Comparison of ENCODE assay signal across 12 cellular contexts in genomic region chr7:139646566-139646965, GRCh38.
DNase-seq lines count a peak whose midpoint lies in the region; ATAC-seq and TF ChIP-seq lines count a peak whose summit lies in the region.
"Had no signal": no experiment of that assay in that cellular context is flagged by ENCODE, and none has a peak within 500 bp of the region (broad histone marks: within the 10 kb centered on the region; RNA-seq: fewer than 3 reads in every experiment).

No MANE protein-coding gene starts in this region.

- peaks cover 17% of the 10 kb centered on the region for H3K4me1 ChIP-seq in IMR-90 (ENCODE audit: control insufficient read depth, insufficient read depth, low read length)
- H3K4me1 ChIP-seq: uterus had no signal

- TF ChIP-seq CTCF in IMR-90 (conservative IDR thresholded peaks at IDR 0.05; ENCODE audit: low read depth, low read length) (no peak), brain microvascular endothelial cell (IDR thresholded peaks at IDR 0.05; ENCODE audit: low read depth, low read length, missing control alignments) (no peak)

- peak overlapping the region; percentile 86 for H3K27ac Mint-ChIP-seq in stimulated activated memory B cell treated with anti-CD40 and anti-IgM and Interleukin-4, amounts not matched to agents 10 μg/mL and 1 μg/mL and 100 μg/mL, for 72 hours
- H3K27ac Mint-ChIP-seq: activated naive CD8-positive, alpha-beta T cell treated with anti-CD3 and anti-CD28 coated beads, Interleukin-2, amount 10 ng/mL, durations not matched to agents 7 days and 5 days had no signal

- H3K23ac ChIP-seq in IMR-90 (ENCODE audit: low read depth, low read length) = 0 out of 2 replicates have a peak overlapping the region, but pooled peaks have one; percentile 12

- H3K56ac ChIP-seq in IMR-90 (ENCODE audit: extremely low read depth, insufficient read depth, low read length) = no peak overlapping the region

- no peak overlapping the region for H3K4me3 Mint-ChIP-seq in stimulated activated memory B cell treated with anti-CD40 and anti-IgM and Interleukin-4, amounts not matched to agents 10 μg/mL and 1 μg/mL and 100 μg/mL, for 72 hours
- H3K4me3 Mint-ChIP-seq: activated naive CD8-positive, alpha-beta T cell treated with anti-CD3 and anti-CD28 coated beads, Interleukin-2, amount 10 ng/mL, durations not matched to agents 7 days and 5 days had no signal

- H2AFZ ChIP-seq in IMR-90 (replicated peaks; ENCODE audit: low read length, poor library complexity) = no peak overlapping the region

- peaks cover 27% of the 10 kb centered on the region for H3K36me3 Mint-ChIP-seq in stimulated activated memory B cell treated with anti-CD40 and anti-IgM and Interleukin-4, amounts not matched to agents 10 μg/mL and 1 μg/mL and 100 μg/mL, for 72 hours
- H3K36me3 Mint-ChIP-seq: activated naive CD8-positive, alpha-beta T cell treated with anti-CD3 and anti-CD28 coated beads, Interleukin-2, amount 10 ng/mL, durations not matched to agents 7 days and 5 days had no signal

- H2BK15ac ChIP-seq in IMR-90 (ENCODE audit: low read depth, low read length) = peak overlapping the region; percentile 19; the same call in 1 of the 3 replicates

- no peak for TF ChIP-seq POLR2A in IMR-90 (IDR thresholded peaks at IDR 0.05; ENCODE audit: low read depth, low read length)

- no peak overlapping the region for H3K4me2 ChIP-seq in IMR-90 (ENCODE audit: low read depth, low read length)

- POLR2A ChIA-PET in IMR-90 (lab: Charles Lee; ENCODE audit: unreplicated experiment) = interaction anchor here (1.0 kb wide), 1 partner anchor 34 kb away, joined by 3 read pairs; no protein-coding TSS in a partner anchor

- peak overlapping the region; percentile 37 for H4K91ac ChIP-seq in IMR-90 (ENCODE audit: insufficient read depth, low read depth, low read length)

- H2AK5ac ChIP-seq in IMR-90 (ENCODE audit: low read depth, low read length) = peak overlapping the region; percentile 72

- peak overlapping the region; percentile 73; the same call in 1 of the 2 replicates for H3K14ac ChIP-seq in IMR-90 (replicated peaks; ENCODE audit: low read depth, low read length)

- H4K8ac ChIP-seq in IMR-90 (ENCODE audit: low read depth in 2 of 2, low read length in 2 of 2) = peak overlapping the region in 1 of 2 experiments; percentile 22; a peak in 2 of 4 replicates

- peak overlapping the region; percentile 15 for H2BK5ac ChIP-seq in IMR-90 (ENCODE audit: low read depth, low read length, poor library complexity, severe bottlenecking)

- BruUV-seq in IMR-90 (replicated peaks; lab: Mats Ljungman, UMichigan) = no TSS peak

- intact Hi-C loops in IMR-90 (cut with micrococcal nuclease) = loop anchor here (1.0 kb wide), 2 partner anchors 130 to 356 kb away; no protein-coding TSS in a partner anchor

- H2AK9ac ChIP-seq in IMR-90 (replicated peaks; ENCODE audit: low read depth, low read length, poor library complexity) = peak overlapping the region; percentile 35

- H3K79me1 ChIP-seq in IMR-90 (ENCODE audit: low read depth in 1 of 2, low read length in 2 of 2) = peaks cover 51 to 93% of the 10 kb centered on the region in 2 experiments

- ATAC-seq in IMR-90 (ENCODE audit: low read depth) (no peak), GM18517 (IDR thresholded peaks at IDR 0.05; ENCODE audit: unreplicated experiment) (no peak)
- ATAC-seq in stimulated activated memory B cell treated with anti-CD40 and anti-IgM and Interleukin-4, amounts not matched to agents 10 μg/mL and 1 μg/mL and 100 μg/mL, for 72 hours = no peak

- no peaks in the 10 kb centered on the region for H3K9me3 ChIP-seq in IMR-90 (ENCODE audit: control insufficient read depth, insufficient read depth, low read length)
- H3K9me3 ChIP-seq: colonic mucosa, pancreas, uterus had no signal

- H2BK20ac ChIP-seq in IMR-90 (ENCODE audit: low read depth, low read length) = peak overlapping the region; percentile 64; the same call in 1 of the 2 replicates

- H3K27me3 Mint-ChIP-seq in stimulated activated memory B cell treated with anti-CD40 and anti-IgM and Interleukin-4, amounts not matched to agents 10 μg/mL and 1 μg/mL and 100 μg/mL, for 72 hours = no peaks in the 10 kb centered on the region
- H3K27me3 Mint-ChIP-seq: activated naive CD8-positive, alpha-beta T cell treated with anti-CD3 and anti-CD28 coated beads, Interleukin-2, amount 10 ng/mL, durations not matched to agents 7 days and 5 days had no signal

- WGBS in IMR-90 (ENCODE audit: extremely low coverage in 2 of 2, insufficient read length in 1 of 2), 2 experiments = 100% methylated on average over 1 of the region's 4 CpGs; no CpG with 5 or more reads in 1 of the 2 experiments

- peaks cover 76% of the 10 kb centered on the region for H4K20me1 ChIP-seq in IMR-90 (ENCODE audit: insufficient read depth, low read length)

- dilution Hi-C loops in IMR-90 (cut with HindIII; ENCODE audit: low sequenced_read_pairs, unreplicated experiment) = no loop called here

- peak overlapping the region; percentile 57; the same call in 1 of the 2 replicates for H2BK120ac ChIP-seq in IMR-90 (ENCODE audit: low read depth, low read length)

- H3K18ac ChIP-seq in IMR-90 (ENCODE audit: low read depth, low read length) = 0 out of 2 replicates have a peak overlapping the region, but pooled peaks have one; percentile 5

- H3K36me3 ChIP-seq in IMR-90 (ENCODE audit: control insufficient read depth, insufficient read depth, low read length) = peaks cover 43% of the 10 kb centered on the region
- H3K36me3 ChIP-seq in brain microvascular endothelial cell (replicated peaks) = peaks cover 6% of the 10 kb centered on the region
- H3K36me3 ChIP-seq: colonic mucosa, pancreas, uterus had no signal

- H4K5ac ChIP-seq in IMR-90 (ENCODE audit: low read depth, low read length) = no peak overlapping the region

- peak overlapping the region; percentile 82 for H3K4ac ChIP-seq in IMR-90 (ENCODE audit: low read depth, low read length)

- peaks cover 26% of the 10 kb centered on the region for H3K9me1 ChIP-seq in IMR-90 (ENCODE audit: insufficient read depth, low read length)

- H3K4me3 ChIP-seq in IMR-90 (ENCODE audit: insufficient read depth, low read depth, low read length) (no peak overlapping the region), brain microvascular endothelial cell (ENCODE audit: low read depth, low read length) (no peak overlapping the region)
- H3K4me3 ChIP-seq: colonic mucosa, pancreas, uterus had no signal

- H3K4me1 Mint-ChIP-seq in stimulated activated memory B cell treated with anti-CD40 and anti-IgM and Interleukin-4, amounts not matched to agents 10 μg/mL and 1 μg/mL and 100 μg/mL, for 72 hours = peaks cover 60% of the 10 kb centered on the region

- no peak overlapping the region for H3K9ac ChIP-seq in IMR-90 (ENCODE audit: low read depth, low read length)

- no peak overlapping the region; the same call in 1 of the 2 replicates for H3K27ac ChIP-seq in IMR-90 (ENCODE audit: insufficient read depth, low read length)
- peak overlapping the region; percentile 52 for H3K27ac ChIP-seq in brain microvascular endothelial cell
- H3K27ac ChIP-seq: colonic mucosa, pancreas, WERI-Rb-1 had no signal

- no peak for TF ChIP-seq RAD21 in IMR-90 (IDR thresholded peaks at IDR 0.05; ENCODE audit: low read length)

- in situ Hi-C loops in IMR-90 (cut with MboI; ENCODE audit: low sequenced_read_pairs) = loop anchor here (10.0 kb wide), 2 partner anchors 128 to 358 kb away; partner anchors contain the start of gene HIPK2
- in situ Hi-C loops in brain microvascular endothelial cell (cut with HindIII; ENCODE audit: low pct_ligation_motif_present, low sequenced_read_pairs) = no loop called here

- no peaks in the 10 kb centered on the region for H3K27me3 ChIP-seq in IMR-90 (ENCODE audit: control insufficient read depth, insufficient read depth, low read length)
- H3K27me3 ChIP-seq in brain microvascular endothelial cell (replicated peaks) = no peaks in the 10 kb centered on the region
- H3K27me3 ChIP-seq: colonic mucosa, pancreas, uterus had no signal

- H3K9me3 Mint-ChIP-seq in stimulated activated memory B cell treated with anti-CD40 and anti-IgM and Interleukin-4, amounts not matched to agents 10 μg/mL and 1 μg/mL and 100 μg/mL, for 72 hours = no peaks in the 10 kb centered on the region
- H3K9me3 Mint-ChIP-seq: activated naive CD8-positive, alpha-beta T cell treated with anti-CD3 and anti-CD28 coated beads, Interleukin-2, amount 10 ng/mL, durations not matched to agents 7 days and 5 days had no signal

- CTCF ChIA-PET in IMR-90 (lab: Yijun Ruan, JAX) = interaction anchor here (0.6 to 2.5 kb wide), 7 partner anchors 24 to 359 kb away, joined by 3 to 17 read pairs (median 3); no protein-coding TSS in a partner anchor

- DNase-seq in IMR-90 (no peak), brain microvascular endothelial cell (no peak), medulla oblongata (ENCODE audit: extremely low spot score) (peak; percentile 86), DMS153 (lab: John Stamatoyannopoulos, UW) (no peak), GF-D8 (lab: John Stamatoyannopoulos, UW) (no peak)

TF ChIP-seq in IMR-90, 13 proteins besides CTCF, POLR2A, EP300 and RAD21 (continues in another document):
- TF ChIP-seq RFX5 (IDR thresholded peaks at IDR 0.05; ENCODE audit: low read depth, low read length) (no peak), BHLHE40 (IDR thresholded peaks at IDR 0.05; ENCODE audit: low read depth, low read length) (no peak), RCOR1 (IDR thresholded peaks at IDR 0.05; ENCODE audit: insufficient replicate concordance, low read length) (no peak), ELK1 (IDR thresholded peaks at IDR 0.05; ENCODE audit: borderline replicate concordance, low read depth, low read length) (no peak), MXI1 (IDR thresholded peaks at IDR 0.05; ENCODE audit: borderline replicate concordance, low read depth, low read length) (no peak), CHD1 (IDR thresholded peaks at IDR 0.05; ENCODE audit: low read depth, low read length) (no peak), CEBPB (IDR thresholded peaks at IDR 0.05; ENCODE audit: low read depth, low read length) (no peak), MAZ (IDR thresholded peaks at IDR 0.05; ENCODE audit: borderline replicate concordance, low read depth, low read length) (no peak), FOS (IDR thresholded peaks at IDR 0.05; ENCODE audit: low read depth, low read length) (no peak), MAFK (IDR thresholded peaks at IDR 0.05; ENCODE audit: low read depth, low read length) (no peak)
